In the genomic region with DNA sequence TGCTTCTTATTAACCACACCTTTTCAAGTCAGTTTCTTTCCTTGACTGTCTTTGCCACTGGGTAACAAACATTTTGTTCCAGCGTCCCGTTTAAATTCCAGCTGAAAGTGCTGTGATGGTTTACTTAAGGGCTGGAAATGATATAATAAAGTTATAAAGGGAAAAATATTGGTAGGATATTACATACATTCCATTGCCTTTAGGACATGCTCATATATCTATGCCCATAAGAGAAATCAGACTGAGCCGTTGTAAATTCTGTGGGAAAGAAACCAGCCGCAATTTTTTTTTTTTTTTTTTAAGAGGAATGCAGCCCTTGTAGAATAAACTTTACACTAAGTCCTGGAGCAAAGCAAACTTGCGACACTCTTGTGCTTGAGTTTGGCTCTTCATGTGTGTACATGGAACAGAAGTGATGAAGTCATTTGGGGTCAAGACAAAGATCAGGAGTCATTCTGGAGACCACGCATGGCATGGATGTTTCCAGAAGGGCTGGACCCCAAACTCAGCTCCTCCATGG, we compare ENCODE assay signal across 15 cellular contexts.
"Had no signal": no experiment of that assay in that cellular context is flagged by ENCODE, and none has a peak within 500 bp of the region (broad histone marks: within the 10 kb centered on the region; RNA-seq: fewer than 3 reads in every experiment).

No MANE protein-coding gene starts in this region.

- H3K9me3 ChIP-seq: esophagus muscularis mucosa, suprapubic skin, upper lobe of right lung had no signal

- H3K4me1 ChIP-seq: foreskin keratinocyte, suprapubic skin, upper lobe of right lung had no signal

- H3K9me3 Mint-ChIP-seq: activated CD8-positive, alpha-beta T cell treated with anti-CD3 and anti-CD28 coated beads for 36 hours; activated naive CD8-positive, alpha-beta T cell treated with anti-CD3 and anti-CD28 coated beads for 36 hours; nephron had no signal

- H3K36me3 ChIP-seq: upper lobe of right lung had no signal

- H3K4me1 Mint-ChIP-seq: nephron had no signal

- H3K27ac Mint-ChIP-seq: activated CD4-positive, alpha-beta T cell treated with anti-CD3 and anti-CD28 coated beads for 36 hours; activated naive CD8-positive, alpha-beta T cell treated with anti-CD3 and anti-CD28 coated beads for 36 hours; activated T-cell treated with anti-CD3 and anti-CD28 coated beads, Interleukin-2, amount 50 U/mL, for 72 hours; nephron had no signal

- ATAC-seq: activated CD4-positive, alpha-beta T cell treated with anti-CD3 and anti-CD28 coated beads for 36 hours; activated CD8-positive, alpha-beta T cell treated with anti-CD3 and anti-CD28 coated beads for 36 hours; activated T-cell treated with anti-CD3 and anti-CD28 coated beads, Interleukin-2, amount 50 U/mL, for 72 hours; foreskin keratinocyte had no signal

- DNase-seq: activated CD4-positive, alpha-beta T cell treated with anti-CD3 and anti-CD28 coated beads for 36 hours; activated CD8-positive, alpha-beta memory T cell treated with anti-CD3 and anti-CD28 coated beads, Interleukin-2, amount 50 U/mL, for 4 hours; activated CD8-positive, alpha-beta T cell treated with anti-CD3 and anti-CD28 coated beads for 36 hours; activated gamma-delta T cell treated with Interleukin-2 at 50 U/mL for 16 hours; activated naive CD8-positive, alpha-beta T cell treated with anti-CD3 and anti-CD28 coated beads for 36 hours; activated T-cell treated with anti-CD3 and anti-CD28 coated beads, Interleukin-2, amount 50 U/mL, for 72 hours; foreskin keratinocyte; occipital lobe; stimulated activated CD4-positive, alpha-beta T cell treated with anti-CD3 and anti-CD28 coated beads, Interleukin-12 subunit alpha, Interleukin-12 subunit beta, amount 100 ng/mL, for 4 hours; stimulated activated naive CD4-positive, alpha-beta T cell treated with Interleukin-2 at 50 U/mL for 16 hours; T-helper 9 cell; upper lobe of right lung had no signal

- H3K27me3 ChIP-seq: esophagus muscularis mucosa, foreskin keratinocyte, suprapubic skin, upper lobe of right lung had no signal

- H3K4me3 Mint-ChIP-seq: activated CD4-positive, alpha-beta T cell treated with anti-CD3 and anti-CD28 coated beads for 36 hours; activated CD8-positive, alpha-beta T cell treated with anti-CD3 and anti-CD28 coated beads for 36 hours; activated naive CD8-positive, alpha-beta T cell treated with anti-CD3 and anti-CD28 coated beads for 36 hours; activated T-cell treated with anti-CD3 and anti-CD28 coated beads, Interleukin-2, amount 50 U/mL, for 72 hours; nephron had no signal

- H3K4me3 ChIP-seq: suprapubic skin had no signal

- H3K27me3 Mint-ChIP-seq: activated CD4-positive, alpha-beta T cell treated with anti-CD3 and anti-CD28 coated beads for 36 hours; activated CD8-positive, alpha-beta T cell treated with anti-CD3 and anti-CD28 coated beads for 36 hours; activated naive CD8-positive, alpha-beta T cell treated with anti-CD3 and anti-CD28 coated beads for 36 hours had no signal

- H3K27ac ChIP-seq: foreskin keratinocyte, upper lobe of right lung had no signal
